11 cellular contexts compared by ENCODE assay signal in genomic region chr10:106931159-106931852, GRCh38.
DNase-seq lines count a peak whose midpoint lies in the region; ATAC-seq and TF ChIP-seq lines count a peak whose summit lies in the region.
"Had no signal": no experiment of that assay in that cellular context is flagged by ENCODE, and none has a peak within 500 bp of the region (broad histone marks: within the 10 kb centered on the region; RNA-seq: fewer than 3 reads in every experiment).

No MANE protein-coding gene starts in this region.

- intact Hi-C loops in stomach (cut with DNase I; ENCODE audit: low total_unique reads): no loop called here

- H3F3A ChIP-seq in Loucy (ENCODE audit: low read depth): no peaks in the 10 kb centered on the region

- H3K27me3 ChIP-seq in BLaER1 (no peaks in the 10 kb centered on the region), Loucy (ENCODE audit: insufficient read depth, low read length, poor library complexity, severe bottlenecking) (no peaks in the 10 kb centered on the region), stomach (no peaks in the 10 kb centered on the region)
- H3K27me3 ChIP-seq: neutrophil had no signal

- no peaks in the 10 kb centered on the region for H3K36me3 ChIP-seq in BLaER1
- H3K36me3 ChIP-seq in Loucy (ENCODE audit: insufficient read depth, low read length): no peaks in the 10 kb centered on the region
- H3K36me3 ChIP-seq in stomach: no peaks in the 10 kb centered on the region
- H3K36me3 ChIP-seq: neutrophil had no signal

- peak overlapping the region; percentile 60 for H3K4me2 ChIP-seq in BLaER1
- no peak overlapping the region for H3K4me2 ChIP-seq in Loucy (ENCODE audit: low read depth, low read length, poor library complexity, severe bottlenecking)

- H3K4me1 ChIP-seq in BLaER1 (peaks cover 67% of the 10 kb centered on the region), Loucy (ENCODE audit: insufficient read depth, low read length, poor library complexity, severe bottlenecking) (peaks cover 5% of the 10 kb centered on the region), stomach (peaks cover 0 to 12% (median 2%) of the 10 kb centered on the region in 4 donors)

- 0 out of 2 replicates have a peak overlapping the region, but pooled peaks have one; percentile 8 for H2AFZ ChIP-seq in Loucy (ENCODE audit: low read length)

- no peak for TF ChIP-seq POLR2A in stomach (IDR thresholded peaks at IDR 0.05)

- H3K9ac ChIP-seq in BLaER1 (no peak overlapping the region), Loucy (ENCODE audit: low read depth, low read length, poor library complexity, severe bottlenecking) (no peak overlapping the region)

- WGBS in stomach, 5 donors: 23 to 40% (median 32%) methylated on average over 5 of the region's 5 CpGs

- H4K20me1 ChIP-seq in BLaER1: no peaks in the 10 kb centered on the region
- no peaks in the 10 kb centered on the region for H4K20me1 ChIP-seq in Loucy (ENCODE audit: insufficient read depth, low read length, poor library complexity, severe bottlenecking)

- peak overlapping the region; percentile 40 for H3K27ac ChIP-seq in BLaER1
- H3K27ac ChIP-seq in stomach: no peak overlapping the region
- H3K27ac ChIP-seq: neutrophil had no signal

- H3K9me2 ChIP-seq in Loucy (replicated peaks; ENCODE audit: low read depth, low read length): no peaks in the 10 kb centered on the region

- DNase-seq in GM19238 (ENCODE audit: insufficient read length, low spot score) (peak; percentile 38), hypothalamus (lab: John Stamatoyannopoulos, UW) (no peak), COR-L47 (lab: John Stamatoyannopoulos, UW) (no peak), stomach (no peak), NCI-H1417 (lab: John Stamatoyannopoulos, UW) (no peak)
- DNase-seq: cortex of kidney, NCI-H146 had no signal

- ATAC-seq in HG02852 (IDR thresholded peaks at IDR 0.05; ENCODE audit: unreplicated experiment): peak; percentile 70

- TF ChIP-seq CTCF in Loucy (conservative IDR thresholded peaks at IDR 0.05; ENCODE audit: low read length) (no peak), stomach (IDR thresholded peaks at IDR 0.05) (no peak)

- H3K4me3 ChIP-seq in BLaER1 (no peak overlapping the region), Loucy (ENCODE audit: low read length, poor library complexity, severe bottlenecking) (no peak overlapping the region), stomach (no peak overlapping the region)

- no peaks in the 10 kb centered on the region for H3K79me2 ChIP-seq in Loucy (ENCODE audit: insufficient read depth, low read length)

- TF ChIP-seq EP300 in stomach (IDR thresholded peaks at IDR 0.05): no peak

- H3K9me3 ChIP-seq in BLaER1 (peaks cover 8% of the 10 kb centered on the region; the same call in 1 of the 2 replicates), Loucy (ENCODE audit: insufficient read depth, low read depth, low read length) (no peaks in the 10 kb centered on the region), stomach (no peaks in the 10 kb centered on the region)
- H3K9me3 ChIP-seq: neutrophil had no signal
